ENCODE assay signal across 8 cellular contexts in the genomic region with DNA sequence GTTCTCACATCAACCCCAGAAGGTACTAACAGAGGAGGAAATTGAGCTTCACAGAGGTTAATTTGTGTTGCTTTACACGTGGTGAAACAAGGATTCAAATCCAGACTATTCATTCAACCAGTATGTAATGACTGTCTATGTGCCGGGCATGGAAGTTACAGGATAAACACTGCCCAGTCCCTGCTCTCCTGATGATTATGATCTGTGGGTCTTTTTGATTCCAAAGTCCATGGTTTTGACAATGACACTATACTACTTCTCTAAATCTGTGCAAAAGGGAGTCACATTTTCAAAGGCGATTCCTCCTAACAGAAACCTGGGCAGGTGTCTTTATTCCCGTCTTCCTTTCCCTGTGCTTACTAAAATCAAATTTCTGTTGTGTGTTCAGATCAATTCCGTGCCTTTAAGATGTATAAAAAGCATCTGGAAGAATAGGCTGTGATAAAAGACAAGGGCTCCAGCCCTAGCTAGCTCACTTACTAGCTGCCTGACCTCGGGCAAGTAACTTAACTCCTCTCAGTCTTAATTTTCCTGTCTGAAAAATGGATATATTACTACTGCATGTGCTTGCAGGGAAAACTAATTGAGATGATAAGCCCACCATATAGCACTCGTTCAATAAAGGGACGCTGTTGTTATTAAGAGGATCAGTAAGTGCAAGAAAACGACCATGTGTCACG. TPM values are rescaled to one million over a fixed set of nuclear protein-coding genes. Genes with fewer than 3 reads are reported as not detected.
A peak's percentile ranks its signal among the peaks of the same experiment; 100 is the strongest.
DNase-seq lines count a peak whose midpoint lies in the region; ATAC-seq and TF ChIP-seq lines count a peak whose summit lies in the region.

No MANE protein-coding gene starts in this region.

- H3K4me2 ChIP-seq in GM23248 (ENCODE audit: unreplicated experiment), result peak overlapping the region; percentile 86
- peak overlapping the region; percentile 87 for H3K4me2 ChIP-seq in smooth muscle cell

- H3K36me3 ChIP-seq in GM23248 (ENCODE audit: low read depth) (no peaks in the 10 kb centered on the region), smooth muscle cell (ENCODE audit: low read depth) (no peaks in the 10 kb centered on the region)

- H2AFZ ChIP-seq in GM23248 (peak overlapping the region; percentile 92), smooth muscle cell (ENCODE audit: low read depth) (peak overlapping the region; percentile 92)

- H3F3A ChIP-seq in GM23248 (ENCODE audit: insufficient read depth), result peaks cover 26% of the 10 kb centered on the region
- no peaks in the 10 kb centered on the region for H3F3A ChIP-seq in smooth muscle cell (ENCODE audit: low read depth)

- H3K4me1 ChIP-seq in GM23248 (ENCODE audit: insufficient read depth) (peaks cover 24% of the 10 kb centered on the region), right cardiac atrium (ENCODE audit: control insufficient read depth, insufficient read depth, low read length) (no peaks in the 10 kb centered on the region), smooth muscle cell (ENCODE audit: low read depth) (peaks cover 6% of the 10 kb centered on the region)

- no peak for TF ChIP-seq CTCF in VCaP (conservative IDR thresholded peaks at IDR 0.05)
- no peak for TF ChIP-seq CTCF in smooth muscle cell (IDR thresholded peaks at IDR 0.05; ENCODE audit: borderline replicate concordance, insufficient read depth, poor library complexity, severe bottlenecking)

- H3K9ac ChIP-seq in GM23248 (peak overlapping the region; percentile 92), smooth muscle cell (ENCODE audit: low read depth) (peak overlapping the region; percentile 42)

- ATAC-seq in right cardiac atrium, result no peak

- H3K27me3 ChIP-seq in GM23248 (replicated peaks; ENCODE audit: insufficient read depth) (no peaks in the 10 kb centered on the region), right cardiac atrium (ENCODE audit: control insufficient read depth, insufficient read depth) (no peaks in the 10 kb centered on the region), smooth muscle cell (ENCODE audit: low read depth) (no peaks in the 10 kb centered on the region)

- no peak overlapping the region for H3K27ac ChIP-seq in GM23248
- H3K27ac ChIP-seq in VCaP, result peak overlapping the region; percentile 89; the same call in 1 of the 2 replicates
- no peak overlapping the region for H3K27ac ChIP-seq in right cardiac atrium (ENCODE audit: low read length)
- H3K27ac ChIP-seq in smooth muscle cell (ENCODE audit: low read depth), result no peak overlapping the region

- peaks cover 24% of the 10 kb centered on the region for H3K79me2 ChIP-seq in GM23248 (ENCODE audit: insufficient read depth)
- H3K79me2 ChIP-seq in smooth muscle cell (ENCODE audit: low read depth), result peaks cover 17% of the 10 kb centered on the region

- no peaks in the 10 kb centered on the region for H4K20me1 ChIP-seq in GM23248 (ENCODE audit: insufficient read depth)
- no peaks in the 10 kb centered on the region for H4K20me1 ChIP-seq in smooth muscle cell (ENCODE audit: low read depth)

- DNase-seq in GM23248, result no peak
- no peak for DNase-seq in right cardiac atrium
- DNase-seq in smooth muscle cell (lab: John Stamatoyannopoulos, UW; ENCODE audit: unreplicated experiment), result no peak
- no peak for DNase-seq in NCI-H2171 treated with DMSO at 0.1 percent for 48 hours (lab: John Stamatoyannopoulos, UW)
- no peak for DNase-seq in activated CD4-positive, CD25-positive, alpha-beta regulatory T cell (lab: John Stamatoyannopoulos, UW)
- DNase-seq in effector CD4-positive, alpha-beta T cell, result no peak
- no peak for DNase-seq in nucleus accumbens (lab: John Stamatoyannopoulos, UW)

- no peaks in the 10 kb centered on the region for H3K9me2 ChIP-seq in GM23248 (ENCODE audit: insufficient read depth)

- H3K9me3 ChIP-seq in GM23248 (ENCODE audit: low read depth) (no peaks in the 10 kb centered on the region), right cardiac atrium (ENCODE audit: control insufficient read depth, low read length) (no peaks in the 10 kb centered on the region), smooth muscle cell (replicated peaks; ENCODE audit: low read depth) (no peaks in the 10 kb centered on the region)

- in situ Hi-C loops in GM23248 (cut with MboI), result no loop called here

- WGBS in GM23248 (ENCODE audit: low coverage in 1 of 2, low lambda C conversion rate in 2 of 2, missing lambda C conversion rate in 2 of 2), 2 experiments, result 21% methylated on average over 10 of the region's 10 CpGs
- WGBS in right cardiac atrium, result 29% methylated on average over 10 of the region's 10 CpGs
- 32% methylated on average over 10 of the region's 10 CpGs for WGBS in smooth muscle cell (ENCODE audit: low lambda C conversion rate)

- peak overlapping the region; percentile 93 for H3K4me3 ChIP-seq in GM23248
- peak overlapping the region; percentile 97 for H3K4me3 ChIP-seq in right cardiac atrium (ENCODE audit: low read length)
- peak overlapping the region; percentile 99 for H3K4me3 ChIP-seq in smooth muscle cell

- intact Hi-C loops in right cardiac atrium (cut with DNase I), result loop anchor here in 1 of 4 donors (10.0 kb wide), 1 partner anchor 70 kb away; the partner anchor contains the start of gene ATP6V0E1

RNA-seq across cellular contexts. Expression of gene CREBRF, which starts 1.0 kb away (rescaled TPM):
- total RNA-seq in GM23248 (2014; rRNA removed; shearing (Covaris generic)), result 10.0 and 14.6 TPM in 2 replicates
- polyA plus RNA-seq in GM23248 (2016; fragmentation: Nextera tagmentation; extraction: Ambion mirVana), result 3.2 and 3.5 TPM in 2 replicates
- total RNA-seq in right cardiac atrium, result 10 to 100 TPM; 14.7 to 29.7 (median 26.2) TPM
- polyA plus RNA-seq in right cardiac atrium, result 6.9 TPM
- total RNA-seq in smooth muscle cell, result 11.3 and 18.5 TPM in 2 replicates
- 6.9 and 8.1 TPM in 2 replicates for polyA plus RNA-seq in smooth muscle cell
